Comparison of ENCODE assay signal across 8 cellular contexts in genomic region chr9:91362212-91362611, GRCh38. TPM values are rescaled to one million over a fixed set of nuclear protein-coding genes. Genes with fewer than 3 reads are reported as not detected.
A peak's percentile ranks its signal among the peaks of the same experiment; 100 is the strongest.
DNase-seq lines count a peak whose midpoint lies in the region; FAIRE-seq and TF ChIP-seq lines count a peak whose summit lies in the region.

No MANE protein-coding gene starts in this region.

- H3K9me2 ChIP-seq in Karpas-422 (replicated peaks; ENCODE audit: insufficient read depth, low read length) = no peaks in the 10 kb centered on the region

- H3K79me2 ChIP-seq in Karpas-422 (ENCODE audit: low read length) = peaks cover 44% of the 10 kb centered on the region

- H3K36me3 Mint-ChIP-seq in Calu3 (ENCODE audit: insufficient read depth, unreplicated experiment) (peaks cover 17% of the 10 kb centered on the region), osteocyte (ENCODE audit: unreplicated experiment) (no peaks in the 10 kb centered on the region)

- no peaks in the 10 kb centered on the region for H3K9me3 Mint-ChIP-seq in Calu3 (ENCODE audit: low read depth, unreplicated experiment)
- no peaks in the 10 kb centered on the region for H3K9me3 Mint-ChIP-seq in osteocyte (ENCODE audit: unreplicated experiment)

- no peak for TF ChIP-seq POLR2A in H54 (IDR thresholded peaks at IDR 0.05; ENCODE audit: low read depth, low read length)

- no TSS peak for BruUV-seq in Calu3 (replicated peaks; lab: Mats Ljungman, UMichigan)

- H3K36me3 ChIP-seq in Karpas-422 (ENCODE audit: insufficient read depth, low read length) = peaks cover under 1% of the 10 kb centered on the region; the same call in 1 of the 2 replicates

- peak overlapping the region; percentile 76 for H2AFZ ChIP-seq in Karpas-422 (ENCODE audit: low read length)

- H4K20me1 ChIP-seq in Karpas-422 (ENCODE audit: insufficient read depth, low read depth, low read length) = no peaks in the 10 kb centered on the region

- no peaks in the 10 kb centered on the region for H3K27me3 ChIP-seq in Karpas-422 (ENCODE audit: low read length)

- CTCF ChIA-PET in Calu3 (lab: Charles Lee) = no interaction called here

- H3K4me3 Mint-ChIP-seq in Calu3 (ENCODE audit: low read depth, unreplicated experiment) (peak overlapping the region; percentile 91), osteocyte (ENCODE audit: unreplicated experiment) (peak overlapping the region; percentile 81)

- H3K9ac ChIP-seq in Karpas-422 (ENCODE audit: low read length) = 0 out of 2 replicates have a peak overlapping the region, but pooled peaks have one; percentile 7

- H3K27ac Mint-ChIP-seq in Calu3 (ENCODE audit: unreplicated experiment) (peak overlapping the region; percentile 47), osteocyte (ENCODE audit: unreplicated experiment) (peak overlapping the region; percentile 80)

- H3K4me3 ChIP-seq in Karpas-422 (ENCODE audit: low read length) (peak overlapping the region; percentile 93; the same call in 1 of the 2 replicates), coronary artery (peak overlapping the region; percentile 94)

- intact Hi-C loops in Calu3 (cut with micrococcal nuclease; ENCODE audit: unreplicated experiment) = no loop called here

- H3K4me1 Mint-ChIP-seq in Calu3 (ENCODE audit: low read depth, unreplicated experiment) (peaks cover 19% of the 10 kb centered on the region), osteocyte (ENCODE audit: unreplicated experiment) (peaks cover 31% of the 10 kb centered on the region)

- no peak for DNase-seq in Calu3
- DNase-seq in Karpas-422 = no peak
- DNase-seq in coronary artery (ENCODE audit: low spot score) = no peak
- DNase-seq in osteocyte (ENCODE audit: extremely low spot score, unreplicated experiment) = no peak
- DNase-seq in H54 (ENCODE audit: insufficient read length, low spot score) = no peak
- DNase-seq in AG08396 (ENCODE audit: low spot score) = no peak
- no peak for DNase-seq in NOMO-1 treated with dmso at 0.1 percent for 144 hours (lab: John Stamatoyannopoulos, UW; ENCODE audit: unreplicated experiment)
- DNase-seq in stimulated activated naive CD4-positive, alpha-beta T cell (lab: John Stamatoyannopoulos, UW) = no peak

- no peak for FAIRE-seq in H54 (lab: Jason Lieb, UNC)

- no peaks in the 10 kb centered on the region for H3K9me3 ChIP-seq in Karpas-422 (ENCODE audit: low read length)

- H3K4me2 ChIP-seq in Karpas-422 (ENCODE audit: low read depth, low read length, poor library complexity, severe bottlenecking) = peak overlapping the region; percentile 57

- peaks cover 27% of the 10 kb centered on the region for H3K4me1 ChIP-seq in Karpas-422 (ENCODE audit: low read length)

- no peaks in the 10 kb centered on the region for H3K27me3 Mint-ChIP-seq in Calu3 (ENCODE audit: unreplicated experiment)
- H3K27me3 Mint-ChIP-seq in osteocyte (ENCODE audit: unreplicated experiment) = no peaks in the 10 kb centered on the region

- H3K27ac ChIP-seq in Karpas-422 (ENCODE audit: low read length) = no peak overlapping the region
- peak overlapping the region; percentile 87 to 89 for H3K27ac ChIP-seq in coronary artery

- TF ChIP-seq CTCF in Calu3 (IDR thresholded peaks at IDR 0.05; ENCODE audit: unreplicated experiment) = no peak
- TF ChIP-seq CTCF in coronary artery (IDR thresholded peaks at IDR 0.05) = no peak
- TF ChIP-seq CTCF in osteocyte (IDR thresholded peaks at IDR 0.05) = no peak

RNA-seq across cellular contexts. Expression of gene AUH, which starts 0.5 kb away (rescaled TPM):
- 12.6 and 13.4 TPM in 2 replicates for total RNA-seq in Calu3 (2022)
- 29.2 and 49.6 TPM in 2 replicates for total RNA-seq in Karpas-422 (2014; rRNA removed; shearing (Covaris generic); ENCODE audit: low replicate concordance)
- 14.6 and 14.8 TPM in 2 replicates for total RNA-seq in osteocyte
